1 cellular context compared by ENCODE assay signal in the genomic region with DNA sequence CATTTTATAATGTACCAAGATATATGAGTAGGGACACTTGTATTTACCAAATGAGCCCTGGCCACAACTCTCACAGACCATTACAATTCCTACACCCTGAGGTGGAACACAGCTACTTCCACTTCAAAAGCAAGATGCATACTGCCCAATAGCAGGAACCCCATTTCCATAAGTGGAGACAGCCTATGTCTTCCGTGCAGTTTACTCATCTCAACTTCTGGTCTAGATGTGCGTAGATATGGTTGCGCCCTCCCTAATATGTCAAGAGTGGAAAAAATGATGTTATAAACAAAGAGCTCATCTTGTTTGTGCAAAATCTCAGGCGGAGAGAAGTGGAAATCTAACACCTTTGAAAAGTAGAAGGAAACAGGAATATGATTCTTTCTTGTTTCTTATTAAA.
TF ChIP-seq lines count a peak whose summit lies in the region.

No MANE protein-coding gene starts in this region.

TF ChIP-seq in HepG2, 621 proteins besides CTCF, POLR2A, EP300 and RAD21:
- TF ChIP-seq XRCC5 (optimal IDR thresholded peaks at IDR 0.05; ENCODE audit: low read length) (no peak), ZNF550 (CRISPR knock-in tag; IDR thresholded peaks at IDR 0.05; ENCODE audit: borderline replicate concordance) (no peak), SMAD1 (CRISPR knock-in tag; IDR thresholded peaks at IDR 0.05; ENCODE audit: borderline replicate concordance, low read depth) (no peak), ZNF264 (CRISPR knock-in tag; IDR thresholded peaks at IDR 0.05) (no peak), ZNF12 (CRISPR knock-in tag; IDR thresholded peaks at IDR 0.05) (no peak), MEF2D (CRISPR knock-in tag; IDR thresholded peaks at IDR 0.05) (no peak), KDM1A (CRISPR knock-in tag; IDR thresholded peaks at IDR 0.05) (no peak)
- TF ChIP-seq, protein P1, sequence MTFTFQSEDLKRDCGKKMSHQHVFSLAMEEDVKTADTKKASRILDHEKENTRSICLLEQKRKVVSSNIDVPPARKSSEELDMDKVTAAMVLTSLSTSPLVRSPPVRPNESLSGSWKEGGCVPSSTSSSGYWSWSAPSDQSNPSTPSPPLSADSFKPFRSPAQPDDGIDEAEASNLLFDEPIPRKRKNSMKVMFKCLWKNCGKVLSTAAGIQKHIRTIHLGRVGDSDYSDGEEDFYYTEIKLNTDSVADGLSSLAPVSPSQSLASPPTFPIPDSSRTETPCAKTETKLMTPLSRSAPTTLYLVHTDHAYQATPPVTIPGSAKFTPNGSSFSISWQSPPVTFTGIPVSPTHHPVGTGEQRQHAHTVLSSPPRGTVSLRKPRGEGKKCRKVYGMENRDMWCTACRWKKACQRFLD (CRISPR knock-in tag; IDR thresholded peaks at IDR 0.05; ENCODE audit: borderline replicate concordance) = no peak
